In the genomic region with DNA sequence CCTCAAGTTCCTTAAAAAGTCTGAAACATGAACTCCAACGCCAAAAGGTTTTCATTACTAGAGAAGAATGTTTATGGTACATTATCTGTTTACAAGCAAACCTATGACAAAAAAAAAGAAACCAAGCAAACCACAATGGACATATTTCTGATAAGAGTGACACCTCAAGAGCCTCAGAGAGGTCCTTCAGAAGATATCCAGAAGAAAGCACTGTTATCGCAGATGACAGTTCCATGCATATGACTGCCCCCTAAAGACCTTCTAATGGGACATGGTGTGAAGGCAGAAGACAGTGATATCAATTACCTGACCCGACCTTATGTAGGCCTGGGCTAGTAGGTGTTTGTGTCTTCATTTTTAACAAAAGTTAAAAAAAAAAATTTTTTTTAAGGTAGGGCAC, we compare ENCODE assay signal across 14 cellular contexts. TPM values are rescaled to one million over a fixed set of nuclear protein-coding genes. Genes with fewer than 3 reads are reported as not detected.
A peak's percentile ranks its signal among the peaks of the same experiment; 100 is the strongest.
DNase-seq lines count a peak whose midpoint lies in the region; ATAC-seq and TF ChIP-seq lines count a peak whose summit lies in the region.
"Had no signal": no experiment of that assay in that cellular context is flagged by ENCODE, and none has a peak within 500 bp of the region (broad histone marks: within the 10 kb centered on the region; RNA-seq: fewer than 3 reads in every experiment).

No MANE protein-coding gene starts in this region.

- peaks cover 33% of the 10 kb centered on the region for H3K4me1 ChIP-seq in Karpas-422 (ENCODE audit: low read length)
- peaks cover 75% of the 10 kb centered on the region for H3K4me1 ChIP-seq in left ventricle myocardium inferior

- H4K20me1 ChIP-seq in Karpas-422 (ENCODE audit: insufficient read depth, low read depth, low read length): peaks cover 30% of the 10 kb centered on the region; the same call in 1 of the 2 replicates

- H3K9me2 ChIP-seq in Karpas-422 (replicated peaks; ENCODE audit: insufficient read depth, low read length): no peaks in the 10 kb centered on the region

- no peak overlapping the region for H3K27ac Mint-ChIP-seq in activated CD4-positive, alpha-beta T cell treated with anti-CD3 and anti-CD28 coated beads, Interleukin-2, amount 10 ng/mL, durations not matched to agents 24 days and 14 days
- no peak overlapping the region for H3K27ac Mint-ChIP-seq in activated T-helper 17 cell treated with anti-CD3 and anti-CD28 coated beads, Interleukin-2, amount 50 U/mL, for 72 hours
- no peak overlapping the region for H3K27ac Mint-ChIP-seq in nephron progenitor cell
- H3K27ac Mint-ChIP-seq: HFFc6 had no signal

- H3K27me3 ChIP-seq in Karpas-422 (ENCODE audit: low read length) (no peaks in the 10 kb centered on the region), left ventricle myocardium inferior (ENCODE audit: low read depth) (no peaks in the 10 kb centered on the region)
- H3K27me3 ChIP-seq: upper lobe of left lung had no signal

- peak overlapping the region; percentile 22 for H3K4me2 ChIP-seq in Karpas-422 (ENCODE audit: low read depth, low read length, poor library complexity, severe bottlenecking)
- H3K4me2 ChIP-seq: A549 had no signal

- H3K27ac ChIP-seq in Karpas-422 (ENCODE audit: low read length) (no peak overlapping the region), left ventricle myocardium inferior (replicated peaks) (no peak overlapping the region)
- H3K27ac ChIP-seq: A549, upper lobe of left lung had no signal

- H3K4me3 ChIP-seq in Karpas-422 (ENCODE audit: low read length) (no peak overlapping the region), left ventricle myocardium inferior (no peak overlapping the region)
- H3K4me3 ChIP-seq: A549, upper lobe of left lung had no signal

- H3K36me3 ChIP-seq in Karpas-422 (ENCODE audit: insufficient read depth, low read length): peaks cover 4% of the 10 kb centered on the region; the same call in 1 of the 2 replicates
- no peaks in the 10 kb centered on the region for H3K36me3 ChIP-seq in left ventricle myocardium inferior
- H3K36me3 ChIP-seq: upper lobe of left lung had no signal

- no peaks in the 10 kb centered on the region for H3K27me3 Mint-ChIP-seq in activated CD4-positive, alpha-beta T cell treated with anti-CD3 and anti-CD28 coated beads, Interleukin-2, amount 10 ng/mL, durations not matched to agents 24 days and 14 days
- no peaks in the 10 kb centered on the region for H3K27me3 Mint-ChIP-seq in activated T-helper 17 cell treated with anti-CD3 and anti-CD28 coated beads, Interleukin-2, amount 50 U/mL, for 72 hours
- H3K27me3 Mint-ChIP-seq in nephron progenitor cell (ENCODE audit: low read depth, poor library complexity): peaks cover 3% of the 10 kb centered on the region

- no peaks in the 10 kb centered on the region for H3K9me3 Mint-ChIP-seq in activated CD4-positive, alpha-beta T cell treated with anti-CD3 and anti-CD28 coated beads, Interleukin-2, amount 10 ng/mL, durations not matched to agents 24 days and 14 days
- no peaks in the 10 kb centered on the region for H3K9me3 Mint-ChIP-seq in activated T-helper 17 cell treated with anti-CD3 and anti-CD28 coated beads, Interleukin-2, amount 50 U/mL, for 72 hours
- H3K9me3 Mint-ChIP-seq in nephron progenitor cell: no peaks in the 10 kb centered on the region
- H3K9me3 Mint-ChIP-seq: HFFc6 had no signal

- no peak overlapping the region for H2AFZ ChIP-seq in Karpas-422 (ENCODE audit: low read length)

- H3K4me3 Mint-ChIP-seq in activated CD4-positive, alpha-beta T cell treated with anti-CD3 and anti-CD28 coated beads, Interleukin-2, amount 10 ng/mL, durations not matched to agents 24 days and 14 days: peak overlapping the region; percentile 28
- peak overlapping the region; percentile 50 for H3K4me3 Mint-ChIP-seq in activated T-helper 17 cell treated with anti-CD3 and anti-CD28 coated beads, Interleukin-2, amount 50 U/mL, for 72 hours
- peak overlapping the region; percentile 12 for H3K4me3 Mint-ChIP-seq in nephron progenitor cell
- H3K4me3 Mint-ChIP-seq: HFFc6 had no signal

- no peak for DNase-seq in activated CD4-positive, alpha-beta T cell treated with anti-CD3 and anti-CD28 coated beads, Interleukin-2, amount 10 ng/mL, durations not matched to agents 24 days and 14 days
- DNase-seq in activated CD4-positive, alpha-beta T cell treated with anti-CD3 and anti-CD28 coated beads, Interleukin-2, amount 50 U/mL, for 1 hour: no peak
- DNase-seq in Karpas-422: no peak
- no peak for DNase-seq in nephron progenitor cell
- DNase-seq in GF-D8 (lab: John Stamatoyannopoulos, UW): no peak
- no peak for DNase-seq in left ventricle myocardium inferior
- DNase-seq: Caco-2; HFFc6; stimulated activated naive CD4-positive, alpha-beta T cell; T1000; upper lobe of left lung had no signal

- intact Hi-C loops in activated CD4-positive, alpha-beta T cell treated with anti-CD3 and anti-CD28 coated beads, Interleukin-2, amount 10 ng/mL, durations not matched to agents 24 days and 14 days (cut with micrococcal nuclease): no loop called here
- intact Hi-C loops in left ventricle myocardium inferior (cut with micrococcal nuclease): no loop called here

- no peak overlapping the region for H3K9ac ChIP-seq in Karpas-422 (ENCODE audit: low read length)

- no peak for TF ChIP-seq CTCF in nephron progenitor cell (IDR thresholded peaks at IDR 0.05)
- TF ChIP-seq CTCF in left ventricle myocardium inferior (IDR thresholded peaks at IDR 0.05; ENCODE audit: borderline replicate concordance): no peak

- H3K36me3 Mint-ChIP-seq in activated CD4-positive, alpha-beta T cell treated with anti-CD3 and anti-CD28 coated beads, Interleukin-2, amount 10 ng/mL, durations not matched to agents 24 days and 14 days (ENCODE audit: low read depth): peaks cover 22% of the 10 kb centered on the region
- H3K36me3 Mint-ChIP-seq in activated T-helper 17 cell treated with anti-CD3 and anti-CD28 coated beads, Interleukin-2, amount 50 U/mL, for 72 hours (ENCODE audit: low read depth): peaks cover 49% of the 10 kb centered on the region
- H3K36me3 Mint-ChIP-seq in nephron progenitor cell (ENCODE audit: low read depth): peaks cover 15% of the 10 kb centered on the region

- H3K9me3 ChIP-seq in Karpas-422 (ENCODE audit: low read length) (no peaks in the 10 kb centered on the region), left ventricle myocardium inferior (replicated peaks) (no peaks in the 10 kb centered on the region)
- H3K9me3 ChIP-seq: A549, Caco-2, upper lobe of left lung had no signal

- peaks cover 76% of the 10 kb centered on the region for H3K79me2 ChIP-seq in Karpas-422 (ENCODE audit: low read length)

- H3K4me1 Mint-ChIP-seq in activated CD4-positive, alpha-beta T cell treated with anti-CD3 and anti-CD28 coated beads, Interleukin-2, amount 10 ng/mL, durations not matched to agents 24 days and 14 days: peaks cover 30% of the 10 kb centered on the region
- peaks cover 17% of the 10 kb centered on the region for H3K4me1 Mint-ChIP-seq in activated T-helper 17 cell treated with anti-CD3 and anti-CD28 coated beads, Interleukin-2, amount 50 U/mL, for 72 hours
- H3K4me1 Mint-ChIP-seq in nephron progenitor cell: peaks cover 36% of the 10 kb centered on the region

- no peak for ATAC-seq in activated T-helper 17 cell treated with anti-CD3 and anti-CD28 coated beads, Interleukin-2, amount 50 U/mL, for 72 hours (replicated peaks)
- ATAC-seq in HG03108 (IDR thresholded peaks at IDR 0.05; ENCODE audit: unreplicated experiment): no peak
- ATAC-seq: A549 had no signal

RNA-seq across cellular contexts. Expression of a gene that starts 3.1 kb away (rescaled TPM):
- 47.4 and 49.5 TPM in 2 replicates for total RNA-seq in activated CD4-positive, alpha-beta T cell treated with anti-CD3 and anti-CD28 coated beads, Interleukin-2, amount 10 ng/mL, durations not matched to agents 24 days and 14 days
- total RNA-seq in Karpas-422 (2014; rRNA removed; shearing (Covaris generic); ENCODE audit: low replicate concordance): 29.8 and 61.2 TPM in 2 replicates
- 10 to 100 TPM; 44.6 to 56.0 TPM for total RNA-seq in activated T-helper 17 cell treated with anti-CD3 and anti-CD28 coated beads, Interleukin-2, amount 50 U/mL, for 72 hours
- 52.6 TPM for total RNA-seq in left ventricle myocardium inferior

RNA-seq across cellular contexts. Expression of a gene that starts 34.8 kb away (rescaled TPM):
- 0.16 and 0.17 TPM in 2 replicates for total RNA-seq in activated CD4-positive, alpha-beta T cell treated with anti-CD3 and anti-CD28 coated beads, Interleukin-2, amount 10 ng/mL, durations not matched to agents 24 days and 14 days
- total RNA-seq in Karpas-422 (2014; rRNA removed; shearing (Covaris generic); ENCODE audit: low replicate concordance): 0.04 and 0.76 TPM in 2 replicates
- under 1 TPM in 1 of 2 donors, not detected in 1; 0.08 TPM for total RNA-seq in activated T-helper 17 cell treated with anti-CD3 and anti-CD28 coated beads, Interleukin-2, amount 50 U/mL, for 72 hours
- total RNA-seq in left ventricle myocardium inferior: 1.5 TPM
